In the genomic region with DNA sequence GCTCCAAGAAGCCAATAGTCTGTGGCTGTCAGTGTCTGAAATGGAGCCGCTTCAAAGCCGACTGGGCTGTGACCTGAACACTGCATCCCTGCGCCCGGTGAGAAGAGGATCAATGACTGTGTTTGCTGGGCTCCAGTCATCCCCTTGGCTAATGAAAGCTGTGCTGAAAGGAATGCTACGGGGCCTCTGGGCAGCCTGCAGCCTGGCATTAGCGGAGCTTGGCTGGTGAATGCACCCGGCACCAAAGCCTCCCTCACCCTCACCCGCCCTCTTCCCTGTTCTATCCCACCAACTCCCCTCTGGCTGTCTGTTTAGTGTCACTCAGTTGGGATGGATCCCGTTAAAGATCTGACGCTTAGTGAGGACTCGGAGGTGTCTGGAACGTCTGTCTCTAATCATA, we compare ENCODE assay signal across 13 cellular contexts.
DNase-seq lines count a peak whose midpoint lies in the region; ATAC-seq and TF ChIP-seq lines count a peak whose summit lies in the region.
"Had no signal": no experiment of that assay in that cellular context is flagged by ENCODE, and none has a peak within 500 bp of the region (broad histone marks: within the 10 kb centered on the region; RNA-seq: fewer than 3 reads in every experiment).

No MANE protein-coding gene starts in this region.

- peak overlapping the region; percentile 34 for H3K4me2 ChIP-seq in H9 (ENCODE audit: insufficient read depth, insufficient read length, low read length)

- H3K23me2 ChIP-seq in H9 (ENCODE audit: insufficient read length, low read depth, low read length, poor library complexity, severe bottlenecking): no peaks in the 10 kb centered on the region

- H3K9ac ChIP-seq in H9 (ENCODE audit: extremely low read depth, insufficient read length, low read length): no peak overlapping the region

- H4K91ac ChIP-seq in H9 (ENCODE audit: insufficient read length, low read depth, low read length): no peak overlapping the region

- H3K27me3 ChIP-seq in H9 (ENCODE audit: insufficient read depth, low read length) (no peaks in the 10 kb centered on the region), ascending aorta (no peaks in the 10 kb centered on the region), tibial artery (no peaks in the 10 kb centered on the region)

- H2BK120ac ChIP-seq in H9 (ENCODE audit: low read depth, low read length, poor library complexity, severe bottlenecking): peak overlapping the region; percentile 61

- no peaks in the 10 kb centered on the region for H3K9me3 Mint-ChIP-seq in H9

- peak overlapping the region; percentile 43 for H3K27ac ChIP-seq in H9 (ENCODE audit: insufficient read length, low read depth, low read length)
- peak overlapping the region; percentile 47 to 51 for H3K27ac ChIP-seq in ascending aorta
- peak overlapping the region in 1 of 2 donors; percentile 56 for H3K27ac ChIP-seq in tibial artery

- WGBS in H9 (ENCODE audit: extremely low coverage, insufficient read length, low lambda C conversion rate): no CpG with 5 or more reads among the region's 12 CpGs

- no peak overlapping the region for H4K8ac ChIP-seq in H9 (replicated peaks; ENCODE audit: insufficient read length, low read depth, low read length)

- H3K4me1 ChIP-seq in H9 (ENCODE audit: insufficient read depth, low read length): peaks cover 18% of the 10 kb centered on the region
- peaks cover 0 to 20% of the 10 kb centered on the region in 2 donors for H3K4me1 ChIP-seq in ascending aorta
- H3K4me1 ChIP-seq in tibial artery: peaks cover 0 to 32% (median 6%) of the 10 kb centered on the region in 4 donors

- H2BK20ac ChIP-seq in H9 (ENCODE audit: low read depth, low read length, poor library complexity, severe bottlenecking): no peak overlapping the region

- no peaks in the 10 kb centered on the region for H3K79me1 ChIP-seq in H9 (ENCODE audit: insufficient read depth, low read depth, low read length, poor library complexity, severe bottlenecking)

- peak overlapping the region; percentile 43 to 65 for H3K4me3 Mint-ChIP-seq in H9
- H3K4me3 Mint-ChIP-seq: naive thymus-derived CD8-positive, alpha-beta T cell had no signal

- H2AFZ ChIP-seq in H9 (ENCODE audit: low read length): no peak overlapping the region

- H2BK15ac ChIP-seq in H9 (ENCODE audit: low read depth, low read length): no peak overlapping the region

- peak overlapping the region; percentile 81 for H3K14ac ChIP-seq in H9 (ENCODE audit: insufficient read depth, low read length)

- no peaks in the 10 kb centered on the region for H4K20me1 ChIP-seq in H9 (ENCODE audit: control insufficient read depth, insufficient read depth, insufficient read length)

- H4K5ac ChIP-seq in H9 (ENCODE audit: insufficient read length, low read depth, low read length): no peak overlapping the region

- no peak overlapping the region for H3K4ac ChIP-seq in H9 (ENCODE audit: low read depth, low read length)

- peaks cover 0 to 4% (median 3%) of the 10 kb centered on the region in 3 experiments; a peak in 2 of 7 replicates for H3K36me3 Mint-ChIP-seq in H9 (ENCODE audit: insufficient read depth in 1 of 3, low read depth in 3 of 3)
- H3K36me3 Mint-ChIP-seq: naive thymus-derived CD8-positive, alpha-beta T cell had no signal

- H3K36me3 ChIP-seq in ascending aorta: no peaks in the 10 kb centered on the region
- no peaks in the 10 kb centered on the region for H3K36me3 ChIP-seq in tibial artery

- H2BK12ac ChIP-seq in H9 (ENCODE audit: insufficient read length, low read depth, low read length): no peak overlapping the region

- H3K23ac ChIP-seq in H9 (ENCODE audit: insufficient read length, low read depth, low read length): no peak overlapping the region

- ATAC-seq in GM19455 (IDR thresholded peaks at IDR 0.05; ENCODE audit: unreplicated experiment): no peak
- ATAC-seq: activated CD4-positive, CD25-positive, alpha-beta regulatory T cell treated with anti-CD3 and anti-CD28 coated beads, Interleukin-2, amount 50 U/mL, for 24 hours; naive thymus-derived CD8-positive, alpha-beta T cell; Panc1 had no signal

- no peak for TF ChIP-seq CTCF in H9 (conservative IDR thresholded peaks at IDR 0.05)
- no peak for TF ChIP-seq CTCF in ascending aorta (IDR thresholded peaks at IDR 0.05)
- no peak for TF ChIP-seq CTCF in retinal pigment epithelial cell (conservative IDR thresholded peaks at IDR 0.05; ENCODE audit: low read depth, low read length)
- no peak for TF ChIP-seq CTCF in tibial artery (IDR thresholded peaks at IDR 0.05)

- peak overlapping the region; percentile 41 to 99 (median 93); a peak in 5 of 7 replicates for H3K27ac Mint-ChIP-seq in H9
- H3K27ac Mint-ChIP-seq: naive thymus-derived CD8-positive, alpha-beta T cell had no signal

- no peak overlapping the region for H3K56ac ChIP-seq in H9 (ENCODE audit: insufficient read length, low read depth, low read length)

- H3K27me3 Mint-ChIP-seq in H9 (ENCODE audit: low read depth): no peaks in the 10 kb centered on the region

- peak overlapping the region; percentile 89 for H2AK5ac ChIP-seq in H9 (ENCODE audit: insufficient read length, low read length)

- intact Hi-C loops in ascending aorta (cut with DNase I) (loop anchor here (5.0 kb wide), 2 partner anchors 112 to 318 kb away; no protein-coding TSS in a partner anchor), tibial artery (cut with DNase I; ENCODE audit: low total_unique reads) (no loop called here)

- H3K4me3 ChIP-seq in ascending aorta (peak overlapping the region; percentile 5 to 42), retinal pigment epithelial cell (ENCODE audit: low read length) (no peak overlapping the region), tibial artery (no peak overlapping the region)

- no peak overlapping the region for H2BK5ac ChIP-seq in H9 (ENCODE audit: insufficient read length, low read length)

- H3K18ac ChIP-seq in H9 (ENCODE audit: insufficient read length, low read depth, low read length): peak overlapping the region; percentile 7

- H3K9me3 ChIP-seq in H9 (ENCODE audit: control insufficient read depth, low read depth, low read length) (no peaks in the 10 kb centered on the region), ascending aorta (no peaks in the 10 kb centered on the region), tibial artery (no peaks in the 10 kb centered on the region)

- H3K4me1 Mint-ChIP-seq in H9: peaks cover 66 to 74% of the 10 kb centered on the region in 2 experiments
- H3K4me1 Mint-ChIP-seq: naive thymus-derived CD8-positive, alpha-beta T cell had no signal

- DNase-seq in H9: peak; percentile 46
- DNase-seq in ascending aorta (ENCODE audit: low spot score in 2 of 2): peak in 1 of 2 donors; percentile 64
- DNase-seq in islet precursor cell: peak; percentile 97
- DNase-seq in retinal pigment epithelial cell (ENCODE audit: low read depth): peak; percentile 44
- no peak for DNase-seq in COLO829 (ENCODE audit: low spot score)
- DNase-seq in stimulated activated CD4-positive, alpha-beta T cell treated with anti-CD3 and anti-CD28 coated beads, Interleukin-4, amount 100 ng/mL, for 24 hours: no peak
- DNase-seq in tibial artery: no peak
- DNase-seq: activated naive CD4-positive, alpha-beta T cell treated with anti-CD3 and anti-CD28 coated beads, Interleukin-2, amount 50 U/mL, for 16 hours; naive thymus-derived CD8-positive, alpha-beta T cell; T-helper 1 cell had no signal

- no peaks in the 10 kb centered on the region for H3K79me2 ChIP-seq in H9 (ENCODE audit: insufficient read depth, low read length)

- H3T11ph ChIP-seq in H9 (ENCODE audit: low read length): no peak overlapping the region

Comparison
In these comparisons a context has a peak if more than half of its experiments do, and no peak if none do; other contexts are left out.
1. DNase-seq: peak in H9 (single experiment), islet precursor cell (single experiment) and retinal pigment epithelial cell (single experiment); none in COLO829 (single experiment), stimulated activated CD4-positive, alpha-beta T cell treated with anti-CD3 and anti-CD28 coated beads, Interleukin-4, amount 100 ng/mL, for 24 hours (single experiment) and tibial artery (0 of 2).
2. H3K4me3 ChIP-seq: peak in ascending aorta (2 of 2); none in retinal pigment epithelial cell (single experiment) and tibial artery (0 of 2).